8 cellular contexts compared by ENCODE assay signal in genomic region chr1:204151562-204152309, GRCh38.
DNase-seq lines count a peak whose midpoint lies in the region; ATAC-seq and TF ChIP-seq lines count a peak whose summit lies in the region.

Gene ETNK2, minus strand, starts transcription at chr1:204152044. Its CDS starts 192 bp downstream, at chr1:204151852.

- TF ChIP-seq CTCF in GM10248 (IDR thresholded peaks at IDR 0.05; ENCODE audit: control extremely low read depth, extremely low read depth, low read depth, missing control alignments) (no peak), epithelial cell of esophagus (IDR thresholded peaks at IDR 0.05; ENCODE audit: insufficient read depth, low read depth, low read length, missing control alignments) (no peak)

- H3K4me1 ChIP-seq in muscle layer of colon (ENCODE audit: insufficient read depth, low read length): peaks cover 7% of the 10 kb centered on the region

- CTCF ChIA-PET in GM10248 (lab: Yijun Ruan, JAX): interaction anchor here (1.3 to 4.4 kb wide), 2 partner anchors 11 to 277 kb away, joined by 3 to 29 read pairs; no protein-coding TSS in a partner anchor

- no peaks in the 10 kb centered on the region for H3K36me3 ChIP-seq in muscle layer of colon (ENCODE audit: insufficient read depth, low read length)

- peaks cover 0 to 4% of the 10 kb centered on the region in 2 donors for H3K27me3 ChIP-seq in muscle layer of colon (ENCODE audit: control insufficient read depth in 1 of 2, insufficient read depth in 2 of 2, low read length in 2 of 2)

- no peak within 1 kb of the TSS for H3K9ac ChIP-seq in muscle layer of colon (ENCODE audit: low read length)

- no peak for ATAC-seq in HG02642 (IDR thresholded peaks at IDR 0.05; ENCODE audit: poor library complexity, unreplicated experiment)
- no peak for ATAC-seq in GM19463 (IDR thresholded peaks at IDR 0.05; ENCODE audit: unreplicated experiment)

- POLR2A ChIA-PET in GM10248 (lab: Yijun Ruan, JAX): interaction anchor here (0.5 kb wide), 1 partner anchor 300 kb away, joined by 3 read pairs; no protein-coding TSS in a partner anchor

- peak; percentile 51 for DNase-seq in GM10248 (ENCODE audit: extremely low spot score)
- peak; percentile 75 for DNase-seq in NCI-H345 (lab: John Stamatoyannopoulos, UW)
- DNase-seq in activated T-cell treated with anti-CD3 and anti-CD28 coated beads for 1 hour (ENCODE audit: low read depth): peak; percentile 34
- DNase-seq in epithelial cell of esophagus (ENCODE audit: low read depth): peak; percentile 32
- DNase-seq in stimulated activated CD8-positive, alpha-beta memory T cell treated with anti-CD3 and anti-CD28 coated beads, Interleukin-7, amount 100 ng/mL, for 4 hours (ENCODE audit: low read depth in 2 of 2): peak; percentile 21 to 58

- peak within 1 kb of the TSS; percentile 62 for H3K27ac ChIP-seq in muscle layer of colon (ENCODE audit: low read depth, low read length)

- no peaks in the 10 kb centered on the region for H3K9me3 ChIP-seq in muscle layer of colon (ENCODE audit: low read length)

- peak within 1 kb of the TSS; percentile 54 for H3K4me3 ChIP-seq in epithelial cell of esophagus (ENCODE audit: low read length)
- peak within 1 kb of the TSS; percentile 63 to 76 for H3K4me3 ChIP-seq in muscle layer of colon (ENCODE audit: low read depth in 1 of 2, low read length in 2 of 2)
